In the genomic region with DNA sequence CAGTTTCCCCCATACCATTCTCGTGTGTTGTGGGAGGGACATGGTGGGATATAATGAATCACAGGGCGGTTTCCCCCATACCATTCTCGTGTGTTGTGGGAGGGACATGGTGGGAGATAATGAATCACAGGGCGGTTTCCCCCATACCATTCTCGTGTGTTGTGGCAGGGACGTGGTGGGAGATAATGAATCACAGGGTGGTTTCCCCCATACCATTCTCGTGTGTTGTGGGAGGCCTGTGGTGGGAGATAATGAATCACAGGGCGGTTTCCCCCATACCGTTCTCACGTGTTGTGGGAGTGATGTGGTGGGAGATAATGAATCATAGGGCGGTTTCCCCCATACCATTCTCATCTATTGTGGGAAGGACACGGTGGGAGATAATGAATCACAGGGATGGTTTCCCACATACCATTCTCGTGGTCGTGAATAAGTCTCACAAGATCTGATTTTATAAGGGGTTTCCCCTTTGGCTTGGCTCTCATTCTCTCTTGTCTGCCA, we compare ENCODE assay signal across 9 cellular contexts.
DNase-seq lines count a peak whose midpoint lies in the region; ATAC-seq and TF ChIP-seq lines count a peak whose summit lies in the region.
"Had no signal": no experiment of that assay in that cellular context is flagged by ENCODE, and none has a peak within 500 bp of the region (broad histone marks: within the 10 kb centered on the region; RNA-seq: fewer than 3 reads in every experiment).

No MANE protein-coding gene starts in this region.

- peaks cover 5% of the 10 kb centered on the region for H3K27me3 Mint-ChIP-seq in activated CD4-positive, alpha-beta T cell treated with anti-CD3 and anti-CD28 coated beads, Interleukin-2, amount 10 ng/mL, durations not matched to agents 7 days and 5 days

- peaks cover 5% of the 10 kb centered on the region for H3K4me1 Mint-ChIP-seq in activated CD4-positive, alpha-beta T cell treated with anti-CD3 and anti-CD28 coated beads, Interleukin-2, amount 10 ng/mL, durations not matched to agents 7 days and 5 days

- CTCF ChIA-PET in activated CD4-positive, alpha-beta T cell treated with anti-CD3 and anti-CD28 coated beads, Interleukin-2, amount 10 ng/mL, durations not matched to agents 7 days and 5 days (lab: Charles Lee), result interaction anchor here (0.6 to 0.9 kb wide), 2 partner anchors 16 to 45 kb away, joined by 3 read pairs; no protein-coding TSS in a partner anchor

- POLR2A ChIA-PET in activated CD4-positive, alpha-beta T cell treated with anti-CD3 and anti-CD28 coated beads, Interleukin-2, amount 10 ng/mL, durations not matched to agents 7 days and 5 days (lab: Charles Lee), result no interaction called here

- no peak for ATAC-seq in GM19455 (IDR thresholded peaks at IDR 0.05; ENCODE audit: unreplicated experiment)
- ATAC-seq: heart left ventricle had no signal

- peaks cover 42% of the 10 kb centered on the region for H3K9me3 Mint-ChIP-seq in activated CD4-positive, alpha-beta T cell treated with anti-CD3 and anti-CD28 coated beads, Interleukin-2, amount 10 ng/mL, durations not matched to agents 7 days and 5 days

- H3K4me3 ChIP-seq in choroid plexus epithelial cell (ENCODE audit: low read depth, low read length), result no peak overlapping the region
- H3K4me3 ChIP-seq: heart left ventricle had no signal

- no peak overlapping the region for H3K4me3 Mint-ChIP-seq in activated CD4-positive, alpha-beta T cell treated with anti-CD3 and anti-CD28 coated beads, Interleukin-2, amount 10 ng/mL, durations not matched to agents 7 days and 5 days

- no peak for TF ChIP-seq CTCF in choroid plexus epithelial cell (conservative IDR thresholded peaks at IDR 0.05; ENCODE audit: low read depth, low read length)

- peak overlapping the region; percentile 61 for H3K27ac Mint-ChIP-seq in activated CD4-positive, alpha-beta T cell treated with anti-CD3 and anti-CD28 coated beads, Interleukin-2, amount 10 ng/mL, durations not matched to agents 7 days and 5 days

- peak; percentile 71 for DNase-seq in HK-2 (ENCODE audit: unreplicated experiment)
- DNase-seq in activated CD4-positive, alpha-beta T cell treated with anti-CD3 and anti-CD28 coated beads, Interleukin-2, amount 10 ng/mL, durations not matched to agents 7 days and 5 days, result peak; percentile 22
- DNase-seq in choroid plexus epithelial cell (ENCODE audit: low read depth), result peak; percentile 89
- DNase-seq in stimulated activated CD8-positive, alpha-beta memory T cell treated with anti-CD3 and anti-CD28 coated beads, Interleukin-12 subunit alpha, Interleukin-12 subunit beta, amount 100 ng/mL, for 1 hour (ENCODE audit: low read depth), result peak; percentile 39
- DNase-seq in ureter (ENCODE audit: low spot score), result no peak
- no peak for DNase-seq in COR-L47 (lab: John Stamatoyannopoulos, UW)
- DNase-seq in COLO829 (ENCODE audit: low spot score), result no peak

- peaks cover 58% of the 10 kb centered on the region for H3K36me3 Mint-ChIP-seq in activated CD4-positive, alpha-beta T cell treated with anti-CD3 and anti-CD28 coated beads, Interleukin-2, amount 10 ng/mL, durations not matched to agents 7 days and 5 days (ENCODE audit: low read depth)

Comparison
In these comparisons a context has a peak if more than half of its experiments do, and no peak if none do; other contexts are left out.
1. DNase-seq: peak in HK-2 (single experiment), activated CD4-positive, alpha-beta T cell treated with anti-CD3 and anti-CD28 coated beads, Interleukin-2, amount 10 ng/mL, durations not matched to agents 7 days and 5 days (single experiment), choroid plexus epithelial cell (single experiment) and stimulated activated CD8-positive, alpha-beta memory T cell treated with anti-CD3 and anti-CD28 coated beads, Interleukin-12 subunit alpha, Interleukin-12 subunit beta, amount 100 ng/mL, for 1 hour (single experiment); none in ureter (single experiment), COR-L47 (single experiment) and COLO829 (single experiment).